ENCODE assay signal across 31 cellular contexts in the genomic region with DNA sequence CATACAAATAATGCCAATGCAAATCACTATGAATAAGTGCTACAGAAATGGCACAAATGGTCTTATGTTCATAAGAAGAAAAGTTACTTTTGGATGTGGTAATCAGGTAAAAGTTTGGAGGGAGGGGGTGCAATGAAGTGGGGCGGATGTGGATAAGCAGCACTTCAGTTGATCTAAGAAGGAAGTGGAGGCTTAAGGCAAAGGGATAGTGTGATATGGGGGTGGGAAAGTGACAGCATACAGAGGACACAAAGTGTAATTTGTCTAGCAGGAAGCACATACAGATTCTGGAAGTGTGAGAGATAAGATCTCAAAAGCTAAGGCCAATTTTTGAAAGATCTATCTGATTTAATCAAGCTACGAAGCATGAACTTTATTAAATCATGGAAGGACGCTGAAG.
"Had no signal": no experiment of that assay in that cellular context is flagged by ENCODE, and none has a peak within 500 bp of the region (broad histone marks: within the 10 kb centered on the region; RNA-seq: fewer than 3 reads in every experiment).

No MANE protein-coding gene starts in this region.

- H3K27ac ChIP-seq: body of pancreas, cardiac muscle cell, colonic mucosa, esophagus muscularis mucosa, foreskin keratinocyte, gastrocnemius medialis, WERI-Rb-1 had no signal

- H3K9me3 ChIP-seq: body of pancreas, colonic mucosa, esophagus muscularis mucosa, gastrocnemius medialis had no signal

- H3K36me3 ChIP-seq: colonic mucosa had no signal

- H3K4me3 ChIP-seq: body of pancreas, cardiac muscle cell, colonic mucosa, esophagus muscularis mucosa, gastrocnemius medialis had no signal

- DNase-seq: activated B cell treated with CpG ODN at 0.5 μM for 24 hours; activated CD4-positive, alpha-beta T cell treated with anti-CD3 and anti-CD28 coated beads for 48 hours; activated CD4-positive, alpha-beta T cell treated with anti-CD3 and anti-CD28 coated beads, Interleukin-2, amount 50 U/mL, for 1 hour; activated CD4-positive, alpha-beta T cell treated with anti-CD3 and anti-CD28 coated beads, Interleukin-2, amount 50 U/mL, for 48 hours; activated CD8-positive, alpha-beta memory T cell treated with anti-CD3 and anti-CD28 coated beads for 24 hours; activated CD8-positive, alpha-beta T cell treated with anti-CD3 and anti-CD28 coated beads for 36 hours; activated effector memory CD4-positive, alpha-beta T cell treated with Interleukin-2 at 50 U/mL for 16 hours; activated gamma-delta T cell treated with Interleukin-2 at 50 U/mL for 16 hours; activated naive CD4-positive, alpha-beta T cell treated with anti-CD3 and anti-CD28 coated beads, Interleukin-2, amount 50 U/mL, for 16 hours; activated naive CD4-positive, alpha-beta T cell treated with Interleukin-2 at 50 U/mL for 16 hours; activated T-cell treated with anti-CD3 and anti-CD28 coated beads, Interleukin-2, amount 50 U/mL, for 4 hours; amniotic stem cell; aorta; body of pancreas; central memory CD4-positive, alpha-beta T cell; cerebellar nuclear complex; colonic mucosa; effector CD8-positive, alpha-beta T cell; erythroblast; foreskin keratinocyte; gastrocnemius medialis; glutamatergic neuron; SW 1271; T-helper 1 cell; T-helper 17 cell; T1000; WERI-Rb-1 had no signal

- H3K27me3 ChIP-seq: body of pancreas, cardiac muscle cell, colonic mucosa, esophagus muscularis mucosa, foreskin keratinocyte, gastrocnemius medialis had no signal

- H3K4me1 ChIP-seq: colonic mucosa, foreskin keratinocyte had no signal

- ATAC-seq: activated CD4-positive, CD25-positive, alpha-beta regulatory T cell treated with anti-CD3 and anti-CD28 coated beads, Interleukin-2, amount 50 U/mL, for 24 hours; activated CD8-positive, alpha-beta T cell treated with anti-CD3 and anti-CD28 coated beads for 36 hours; activated T-cell treated with anti-CD3 and anti-CD28 coated beads, Interleukin-2, amount 50 U/mL, for 4 hours; activated T-helper 17 cell treated with anti-CD3 and anti-CD28 coated beads, Interleukin-2, amount 50 U/mL, for 72 hours; body of pancreas; foreskin keratinocyte; gastrocnemius medialis; T-helper 17 cell had no signal
